ENCODE assay signal across 8 cellular contexts in genomic region chr17:48047741-48048320, GRCh38. TPM values are rescaled to one million over a fixed set of nuclear protein-coding genes. Genes with fewer than 3 reads are reported as not detected.
A peak's percentile ranks its signal among the peaks of the same experiment; 100 is the strongest.
DNase-seq lines count a peak whose midpoint lies in the region; ATAC-seq and TF ChIP-seq lines count a peak whose summit lies in the region.

No MANE protein-coding gene starts in this region.

- peaks cover 3% of the 10 kb centered on the region for H3K36me3 Mint-ChIP-seq in IgD-negative memory B cell

- H3K27ac Mint-ChIP-seq in IgD-negative memory B cell = peak overlapping the region; percentile 92 to 99 (median 98)

- no peak for TF ChIP-seq CTCF in mucosa of descending colon (IDR thresholded peaks at IDR 0.05)

- H3K9me3 Mint-ChIP-seq in IgD-negative memory B cell = no peaks in the 10 kb centered on the region

- no peaks in the 10 kb centered on the region for H3K9me3 ChIP-seq in mucosa of descending colon

- peak; percentile 88 for ATAC-seq in GM21576 (IDR thresholded peaks at IDR 0.05; ENCODE audit: unreplicated experiment)
- ATAC-seq in mucosa of descending colon = peak; percentile 89

- H3K4me1 Mint-ChIP-seq in IgD-negative memory B cell = peaks cover 24 to 46% (median 33%) of the 10 kb centered on the region in 3 donors

- H3K4me3 Mint-ChIP-seq in IgD-negative memory B cell = peak overlapping the region; percentile 91 to 98 (median 94)

- DNase-seq in DMS153 (lab: John Stamatoyannopoulos, UW) (peak; percentile 99), OCI-M1 (lab: John Stamatoyannopoulos, UW) (peak; percentile 99), activated T-cell treated with anti-CD3 and anti-CD28 coated beads for 48 hours (ENCODE audit: low read depth) (peak; percentile 95), epithelial cell of prostate (ENCODE audit: low read depth, low spot score) (peak; percentile 99), mucosa of descending colon (peak; percentile 97 to 100 (median 99))
- peak; percentile 96 to 97 for DNase-seq in stimulated activated CD8-positive, alpha-beta memory T cell treated with anti-CD3 and anti-CD28 coated beads, Interleukin-4, amount 100 ng/mL, for 1 hour (ENCODE audit: low read depth in 2 of 2, low spot score in 1 of 2)

- no peaks in the 10 kb centered on the region for H3K27me3 Mint-ChIP-seq in IgD-negative memory B cell

- H3K27ac ChIP-seq in epithelial cell of prostate = peak overlapping the region; percentile 96

- no peaks in the 10 kb centered on the region for H3K36me3 ChIP-seq in mucosa of descending colon (ENCODE audit: low read depth)

- peaks cover 50% of the 10 kb centered on the region for H3K4me1 ChIP-seq in mucosa of descending colon (ENCODE audit: low read depth)

- peak overlapping the region; percentile 51 for H3K4me3 ChIP-seq in mucosa of descending colon

- intact Hi-C loops in mucosa of descending colon (cut with DNase I, micrococcal nuclease) = no loop called here

RNA-seq across cellular contexts. Expression of gene NFE2L1, which starts 0.3 kb away (rescaled TPM):
- polyA plus RNA-seq in IgD-negative memory B cell = 20.5 TPM
- total RNA-seq in mucosa of descending colon = 100 to 1,000 TPM; 182 to 275 (median 247) TPM

RNA-seq across cellular contexts. Expression of gene COPZ2, which starts 10.2 kb away (rescaled TPM):
- 1.7 TPM for polyA plus RNA-seq in IgD-negative memory B cell
- total RNA-seq in mucosa of descending colon = 10 to 100 TPM in 2 of 3 donors, 1 to 10 TPM in 1; 3.9 to 43.3 (median 14.3) TPM

RNA-seq across cellular contexts. Expression of gene CBX1, which starts 53.4 kb away (rescaled TPM):
- 19.8 TPM for polyA plus RNA-seq in IgD-negative memory B cell
- 10 to 100 TPM; 27.5 to 45.3 (median 28.8) TPM for total RNA-seq in mucosa of descending colon

RNA-seq across cellular contexts. Expression of gene SNX11, which starts 59.7 kb away (rescaled TPM):
- 33.3 TPM for polyA plus RNA-seq in IgD-negative memory B cell
- 10 to 100 TPM; 25.4 to 26.5 (median 25.4) TPM for total RNA-seq in mucosa of descending colon

Comparison
In these comparisons a context has a peak if more than half of its experiments do, and no peak if none do; other contexts are left out.
1. Peak in every context shown above with its lines: DNase-seq, ATAC-seq, H3K4me3 ChIP-seq and H3K27ac ChIP-seq.